ENCODE assay signal across 1 cellular context in genomic region chr12:64635356-64635998, GRCh38.
TF ChIP-seq lines count a peak whose summit lies in the region.

No MANE protein-coding gene starts in this region.

TF ChIP-seq in IMR-90, 13 proteins besides CTCF, POLR2A, EP300 and RAD21 (continued from another document):
- no peak for TF ChIP-seq BHLHE40 (IDR thresholded peaks at IDR 0.05; ENCODE audit: low read depth, low read length)
- no peak for TF ChIP-seq FOS (IDR thresholded peaks at IDR 0.05; ENCODE audit: low read depth, low read length)
- TF ChIP-seq CHD1 (IDR thresholded peaks at IDR 0.05; ENCODE audit: low read depth, low read length): no peak
- TF ChIP-seq RCOR1 (IDR thresholded peaks at IDR 0.05; ENCODE audit: insufficient replicate concordance, low read length): no peak
- no peak for TF ChIP-seq SMC3 (IDR thresholded peaks at IDR 0.05; ENCODE audit: low read depth, low read length)
- no peak for TF ChIP-seq NFE2L2 (IDR thresholded peaks at IDR 0.05; ENCODE audit: low read depth, low read length)
- TF ChIP-seq MXI1 (IDR thresholded peaks at IDR 0.05; ENCODE audit: borderline replicate concordance, low read depth, low read length): no peak
- no peak for TF ChIP-seq MAFK (IDR thresholded peaks at IDR 0.05; ENCODE audit: low read depth, low read length)
- TF ChIP-seq ELK1 (IDR thresholded peaks at IDR 0.05; ENCODE audit: borderline replicate concordance, low read depth, low read length): no peak
- TF ChIP-seq MAZ (IDR thresholded peaks at IDR 0.05; ENCODE audit: borderline replicate concordance, low read depth, low read length): no peak
TF ChIP-seq in IMR-90: peak in this region for 0.
